In the genomic region with DNA sequence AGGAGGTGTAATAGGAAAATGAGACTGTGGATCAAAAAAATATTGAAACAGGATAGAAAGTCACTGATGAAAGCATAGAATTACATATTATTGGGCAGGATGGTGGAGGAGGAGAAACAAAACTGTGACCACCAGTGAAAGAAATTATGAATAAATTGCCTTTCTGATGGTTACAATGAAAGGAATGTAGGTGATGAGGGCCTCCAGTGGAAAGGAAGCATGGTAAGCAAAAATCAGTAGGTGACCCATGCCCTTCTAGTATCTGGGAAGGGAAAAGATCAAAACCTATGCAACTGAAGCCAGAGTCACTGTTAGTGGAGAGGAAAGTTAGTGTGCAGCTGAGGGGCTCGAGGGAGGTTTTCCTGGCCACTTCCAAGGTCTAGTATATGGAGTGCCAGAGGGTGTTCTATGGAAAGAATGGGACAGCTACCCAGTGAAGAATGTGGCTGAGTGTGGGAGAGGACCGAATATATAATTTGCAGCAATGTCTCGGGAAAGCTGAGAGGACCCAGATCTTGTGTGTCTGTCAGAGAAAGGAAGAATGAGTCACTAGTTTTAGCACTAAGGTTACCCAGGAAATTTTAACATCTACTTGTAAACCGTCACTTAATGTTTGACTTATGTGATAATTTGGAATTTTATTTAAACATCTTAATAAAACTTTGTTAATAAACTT, we compare ENCODE assay signal across 13 cellular contexts.
DNase-seq lines count a peak whose midpoint lies in the region; ATAC-seq, FAIRE-seq and TF ChIP-seq lines count a peak whose summit lies in the region.
"Had no signal": no experiment of that assay in that cellular context is flagged by ENCODE, and none has a peak within 500 bp of the region (broad histone marks: within the 10 kb centered on the region; RNA-seq: fewer than 3 reads in every experiment).

No MANE protein-coding gene starts in this region.

- TF ChIP-seq CTCF in natural killer cell (IDR thresholded peaks at IDR 0.05) (no peak), type B pancreatic cell (conservative IDR thresholded peaks at IDR 0.05) (no peak)

- H3K27me3 Mint-ChIP-seq in natural killer cell treated with Interleukin-12 subunit alpha and Interleukin-12 subunit beta and Interleukin-15 and Interleukin-18, amount 100 ng/mL, for 72 hours, result peaks cover 11 to 20% of the 10 kb centered on the region in 2 donors
- H3K27me3 Mint-ChIP-seq in natural killer cell (ENCODE audit: low read depth in 2 of 2), result peaks cover 0 to 11% of the 10 kb centered on the region in 2 donors
- H3K27me3 Mint-ChIP-seq in activated T-helper 1 cell treated with anti-CD3 and anti-CD28 coated beads, Interleukin-12 subunit alpha, Interleukin-12 subunit beta, Interleukin-2, Interleukin-4 antibody, amounts not matched to agents 30 ng/mL and 10 ng/mL and 1 ng/mL, durations not matched to agents 14 hours and 24 hours and 36 hours (ENCODE audit: insufficient read depth), result peaks cover 7% of the 10 kb centered on the region
- H3K27me3 Mint-ChIP-seq in type B pancreatic cell, result no peaks in the 10 kb centered on the region
- H3K27me3 Mint-ChIP-seq: B cell had no signal

- no peak for DNase-seq in natural killer cell treated with Interleukin-12 subunit alpha and Interleukin-12 subunit beta and Interleukin-15 and Interleukin-18, amount 100 ng/mL, for 72 hours (ENCODE audit: low spot score)
- DNase-seq in natural killer cell (no peak), glomerular visceral epithelial cell (ENCODE audit: extremely low spot score) (peak; percentile 28), foreskin melanocyte (no peak), type B pancreatic cell (ENCODE audit: extremely low spot score, unreplicated experiment) (no peak), urothelium cell line (ENCODE audit: low spot score) (no peak)
- no peak for DNase-seq in activated T-helper 1 cell treated with anti-CD3 and anti-CD28 coated beads, Interleukin-12 subunit alpha, Interleukin-12 subunit beta, Interleukin-2, Interleukin-4 antibody, amounts not matched to agents 30 ng/mL and 10 ng/mL and 1 ng/mL, durations not matched to agents 14 hours and 24 hours and 36 hours (ENCODE audit: low spot score)
- DNase-seq: left colon, NCI-H1092, NCI-H510A treated with DMSO at 0.1 percent for 48 hours, small intestine had no signal

- FAIRE-seq in urothelium cell line (lab: Jason Lieb, UNC), result no peak
- FAIRE-seq: small intestine had no signal

- peak overlapping the region in 1 of 2 donors; percentile 30 for H3K27ac Mint-ChIP-seq in natural killer cell treated with Interleukin-12 subunit alpha and Interleukin-12 subunit beta and Interleukin-15 and Interleukin-18, amount 100 ng/mL, for 72 hours
- H3K27ac Mint-ChIP-seq in natural killer cell, result no peak overlapping the region
- H3K27ac Mint-ChIP-seq in activated T-helper 1 cell treated with anti-CD3 and anti-CD28 coated beads, Interleukin-12 subunit alpha, Interleukin-12 subunit beta, Interleukin-2, Interleukin-4 antibody, amounts not matched to agents 30 ng/mL and 10 ng/mL and 1 ng/mL, durations not matched to agents 14 hours and 24 hours and 36 hours, result peak overlapping the region; percentile 32
- no peak overlapping the region for H3K27ac Mint-ChIP-seq in type B pancreatic cell
- H3K27ac Mint-ChIP-seq: B cell had no signal

- intact Hi-C loops in natural killer cell (cut with micrococcal nuclease), result no loop called here
- intact Hi-C loops in activated T-helper 1 cell treated with anti-CD3 and anti-CD28 coated beads, Interleukin-12 subunit alpha, Interleukin-12 subunit beta, Interleukin-2, Interleukin-4 antibody, amounts not matched to agents 30 ng/mL and 10 ng/mL and 1 ng/mL, durations not matched to agents 14 hours and 24 hours and 36 hours (cut with micrococcal nuclease), result no loop called here

- H3K4me1 Mint-ChIP-seq in natural killer cell treated with Interleukin-12 subunit alpha and Interleukin-12 subunit beta and Interleukin-15 and Interleukin-18, amount 100 ng/mL, for 72 hours (ENCODE audit: low read depth in 2 of 2), result peaks cover 12 to 15% of the 10 kb centered on the region in 2 donors
- H3K4me1 Mint-ChIP-seq in natural killer cell, result no peaks in the 10 kb centered on the region
- peaks cover 40% of the 10 kb centered on the region for H3K4me1 Mint-ChIP-seq in activated T-helper 1 cell treated with anti-CD3 and anti-CD28 coated beads, Interleukin-12 subunit alpha, Interleukin-12 subunit beta, Interleukin-2, Interleukin-4 antibody, amounts not matched to agents 30 ng/mL and 10 ng/mL and 1 ng/mL, durations not matched to agents 14 hours and 24 hours and 36 hours (ENCODE audit: low read depth)
- peaks cover 13% of the 10 kb centered on the region for H3K4me1 Mint-ChIP-seq in type B pancreatic cell (ENCODE audit: unreplicated experiment)

- peak; percentile 41 to 55 for ATAC-seq in natural killer cell treated with Interleukin-12 subunit alpha and Interleukin-12 subunit beta and Interleukin-15 and Interleukin-18, amount 100 ng/mL, for 72 hours
- ATAC-seq in natural killer cell (no peak), GM19452 (IDR thresholded peaks at IDR 0.05; ENCODE audit: unreplicated experiment) (no peak)
- ATAC-seq: left colon had no signal

- H3K36me3 Mint-ChIP-seq in natural killer cell treated with Interleukin-12 subunit alpha and Interleukin-12 subunit beta and Interleukin-15 and Interleukin-18, amount 100 ng/mL, for 72 hours, result no peaks in the 10 kb centered on the region
- H3K36me3 Mint-ChIP-seq in natural killer cell (no peaks in the 10 kb centered on the region), type B pancreatic cell (no peaks in the 10 kb centered on the region)
- H3K36me3 Mint-ChIP-seq in activated T-helper 1 cell treated with anti-CD3 and anti-CD28 coated beads, Interleukin-12 subunit alpha, Interleukin-12 subunit beta, Interleukin-2, Interleukin-4 antibody, amounts not matched to agents 30 ng/mL and 10 ng/mL and 1 ng/mL, durations not matched to agents 14 hours and 24 hours and 36 hours (ENCODE audit: low read depth), result peaks cover 6% of the 10 kb centered on the region

- no peaks in the 10 kb centered on the region for H3K9me3 Mint-ChIP-seq in natural killer cell treated with Interleukin-12 subunit alpha and Interleukin-12 subunit beta and Interleukin-15 and Interleukin-18, amount 100 ng/mL, for 72 hours
- H3K9me3 Mint-ChIP-seq in natural killer cell, result no peaks in the 10 kb centered on the region
- no peaks in the 10 kb centered on the region for H3K9me3 Mint-ChIP-seq in activated T-helper 1 cell treated with anti-CD3 and anti-CD28 coated beads, Interleukin-12 subunit alpha, Interleukin-12 subunit beta, Interleukin-2, Interleukin-4 antibody, amounts not matched to agents 30 ng/mL and 10 ng/mL and 1 ng/mL, durations not matched to agents 14 hours and 24 hours and 36 hours
- H3K9me3 Mint-ChIP-seq in type B pancreatic cell, result no peaks in the 10 kb centered on the region

- peak overlapping the region; percentile 42 for H3K4me3 Mint-ChIP-seq in natural killer cell treated with Interleukin-12 subunit alpha and Interleukin-12 subunit beta and Interleukin-15 and Interleukin-18, amount 100 ng/mL, for 72 hours
- no peak overlapping the region for H3K4me3 Mint-ChIP-seq in natural killer cell
- H3K4me3 Mint-ChIP-seq in activated T-helper 1 cell treated with anti-CD3 and anti-CD28 coated beads, Interleukin-12 subunit alpha, Interleukin-12 subunit beta, Interleukin-2, Interleukin-4 antibody, amounts not matched to agents 30 ng/mL and 10 ng/mL and 1 ng/mL, durations not matched to agents 14 hours and 24 hours and 36 hours, result no peak overlapping the region
- no peak overlapping the region for H3K4me3 Mint-ChIP-seq in type B pancreatic cell
- H3K4me3 Mint-ChIP-seq: B cell had no signal

Comparison
In these comparisons a context has a peak if more than half of its experiments do, and no peak if none do; other contexts are left out.
1. ATAC-seq: peak in natural killer cell treated with Interleukin-12 subunit alpha and Interleukin-12 subunit beta and Interleukin-15 and Interleukin-18, amount 100 ng/mL, for 72 hours (2 of 2); none in natural killer cell (0 of 3) and GM19452 (single experiment).